Comparison of ENCODE assay signal across 8 cellular contexts in the genomic region with DNA sequence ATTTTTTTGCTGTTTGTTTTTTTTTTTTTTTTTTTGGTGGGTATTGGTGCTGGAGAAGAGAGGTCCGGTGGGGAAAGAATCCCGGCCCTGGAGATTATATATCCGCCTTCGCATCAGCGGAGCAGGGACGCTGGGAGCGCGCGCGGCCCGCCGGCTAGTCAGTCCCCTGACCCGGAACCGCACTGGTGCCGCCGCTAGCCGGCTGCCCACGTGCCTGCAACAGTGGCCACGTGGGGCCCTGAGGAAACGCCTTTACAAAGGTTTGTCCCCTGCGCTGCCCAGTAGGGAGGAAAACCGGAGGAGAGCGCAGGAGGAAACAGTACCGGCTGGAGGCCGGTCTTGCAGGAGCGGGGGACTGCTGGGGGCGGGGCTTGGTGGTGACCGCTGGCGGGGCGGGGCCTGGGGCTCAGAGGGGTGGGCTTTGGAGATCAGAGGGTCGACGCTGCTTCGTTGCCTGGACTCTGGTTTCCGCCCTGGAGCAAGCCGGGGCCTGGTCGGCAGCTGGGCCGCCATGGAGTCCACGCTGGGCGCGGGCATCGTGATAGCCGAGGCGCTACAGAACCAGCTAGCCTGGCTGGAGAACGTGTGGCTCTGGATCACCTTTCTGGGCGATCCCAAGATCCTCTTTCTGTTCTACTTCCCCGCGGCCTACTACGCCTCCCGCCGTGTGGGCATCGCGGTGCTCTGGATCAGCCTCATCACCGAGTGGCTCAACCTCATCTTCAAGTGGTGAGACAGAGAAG. TPM values are rescaled to one million over a fixed set of nuclear protein-coding genes. Genes with fewer than 3 reads are reported as not detected.
DNase-seq lines count a peak whose midpoint lies in the region; ATAC-seq, FAIRE-seq and TF ChIP-seq lines count a peak whose summit lies in the region.

A gene with protein sequence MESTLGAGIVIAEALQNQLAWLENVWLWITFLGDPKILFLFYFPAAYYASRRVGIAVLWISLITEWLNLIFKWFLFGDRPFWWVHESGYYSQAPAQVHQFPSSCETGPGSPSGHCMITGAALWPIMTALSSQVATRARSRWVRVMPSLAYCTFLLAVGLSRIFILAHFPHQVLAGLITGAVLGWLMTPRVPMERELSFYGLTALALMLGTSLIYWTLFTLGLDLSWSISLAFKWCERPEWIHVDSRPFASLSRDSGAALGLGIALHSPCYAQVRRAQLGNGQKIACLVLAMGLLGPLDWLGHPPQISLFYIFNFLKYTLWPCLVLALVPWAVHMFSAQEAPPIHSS (plus strand): TSS at position 281 of the 743 bp plus-strand sequence. CDS start 231 bp downstream, at position 512.

- no peak within 1 kb of the TSS for H2BK20ac ChIP-seq in H1 (ENCODE audit: low read length)

- H2BK15ac ChIP-seq in H1 (ENCODE audit: low read length): no peak within 1 kb of the TSS
- peak within 1 kb of the TSS; percentile 75 for H2BK15ac ChIP-seq in mesenchymal stem cell (ENCODE audit: low read depth, poor library complexity, severe bottlenecking)

- H3K56ac ChIP-seq in H1 (replicated peaks; ENCODE audit: insufficient read length, low read depth, low read length): peak within 1 kb of the TSS; percentile 13

- CTCF ChIA-PET in CD8-positive, alpha-beta T cell (lab: Charles Lee): no interaction called here
- CTCF ChIA-PET in H1 (lab: Charles Lee; ENCODE audit: partially characterized antibody): interaction anchor here (0.6 to 7.1 kb wide), 4 partner anchors 15 to 81 kb away, joined by 3 to 71 read pairs (median 4); no protein-coding TSS in a partner anchor

- H3K4ac ChIP-seq in H1 (replicated peaks; ENCODE audit: insufficient read length, low read depth, low read length) (peak within 1 kb of the TSS; percentile 55), mesenchymal stem cell (ENCODE audit: low read depth in 1 of 2, low read length in 2 of 2) (peak within 1 kb of the TSS; percentile 79 to 98)

- H3K79me1 ChIP-seq in H1 (ENCODE audit: low read depth, low read length) (no peaks in the 10 kb centered on the region), mesenchymal stem cell (replicated peaks; ENCODE audit: low read length, poor library complexity, severe bottlenecking) (peaks cover 25% of the 10 kb centered on the region)

- intact Hi-C loops in CD8-positive, alpha-beta T cell (cut with DNase I, micrococcal nuclease): loop anchor here (1.0 to 5.0 kb wide), 7 partner anchors 16 to 588 kb away; a partner anchor contains a TSS

- peak within 1 kb of the TSS; percentile 91; the same call in 1 of the 2 replicates for H4K8ac ChIP-seq in H1 (ENCODE audit: extremely low read depth, insufficient read depth, low read length)
- peak within 1 kb of the TSS; percentile 96 for H4K8ac ChIP-seq in mesenchymal stem cell (ENCODE audit: low read length)

- no peaks in the 10 kb centered on the region for H3K27me3 ChIP-seq in CD8-positive, alpha-beta T cell (ENCODE audit: insufficient read depth, low read length)
- H3K27me3 ChIP-seq in H1 (replicated peaks in 1 of 4; ENCODE audit: control insufficient read depth in 3 of 4, extremely low read depth in 1 of 4, insufficient read depth in 3 of 4, low read length in 3 of 4): no peaks in the 10 kb centered on the region
- no peaks in the 10 kb centered on the region for H3K27me3 ChIP-seq in mesenchymal stem cell (ENCODE audit: control insufficient read depth in 1 of 2, insufficient read depth in 1 of 2, low read length in 2 of 2)

- peak within 1 kb of the TSS; percentile 94 for H3K27ac Mint-ChIP-seq in CD8-positive, alpha-beta T cell

- 2% methylated on average over 32 of the region's 53 CpGs; no CpG with 5 or more reads in 1 of the 2 experiments for WGBS in H1 (ENCODE audit: extremely low coverage in 1 of 2, insufficient coverage in 1 of 2, insufficient read length in 1 of 2, insufficient replicate concordance in 2 of 2, low coverage in 1 of 2, low lambda C conversion rate in 2 of 2, missing lambda C conversion rate in 1 of 2), 2 experiments
- WGBS in mesenchymal stem cell: under 1% methylated on average over 50 of the region's 53 CpGs

- no peak for FAIRE-seq in H1 (lab: Jason Lieb, UNC)

- H3K23me2 ChIP-seq in H1 (ENCODE audit: low read depth, low read length): peaks cover 10% of the 10 kb centered on the region

- H3K4me3 Mint-ChIP-seq in CD8-positive, alpha-beta T cell: peak within 1 kb of the TSS; percentile 96

- no peak for TF ChIP-seq CTCF in CD8-positive, alpha-beta T cell (IDR thresholded peaks at IDR 0.05)
- TF ChIP-seq CTCF in H1 (IDR thresholded peaks at IDR 0.05; ENCODE audit: control extremely low read depth in 1 of 3, insufficient read depth in 1 of 3, low read depth in 1 of 3, low read length in 3 of 3): no peak

- H3K4me2 ChIP-seq in H1 (ENCODE audit: insufficient read depth in 1 of 2, low read depth in 2 of 2, low read length in 2 of 2): peak within 1 kb of the TSS; percentile 77 to 87
- H3K4me2 ChIP-seq in mesenchymal stem cell (ENCODE audit: low read length, poor library complexity, severe bottlenecking): peak within 1 kb of the TSS; percentile 73

- H3K4me1 Mint-ChIP-seq in CD8-positive, alpha-beta T cell (ENCODE audit: low read depth): peaks cover 34% of the 10 kb centered on the region

- H3K9me3 Mint-ChIP-seq in CD8-positive, alpha-beta T cell: no peaks in the 10 kb centered on the region

- TF ChIP-seq POLR2A in H1 (IDR thresholded peaks at IDR 0.05; ENCODE audit: control extremely low read depth in 1 of 2, low read depth in 2 of 2, low read length in 2 of 2): peak; percentile 96 to 98

- peak within 1 kb of the TSS; percentile 55 to 88 (median 72) for H3K9ac ChIP-seq in H1 (replicated peaks in 1 of 4; ENCODE audit: extremely low read depth in 1 of 4, low read depth in 3 of 4, low read length in 3 of 4)
- H3K9ac ChIP-seq in mesenchymal stem cell (ENCODE audit: low read length): peak within 1 kb of the TSS; percentile 93

- H3K4me1 ChIP-seq in CD8-positive, alpha-beta T cell (ENCODE audit: insufficient read depth, low read length): peaks cover 23% of the 10 kb centered on the region
- H3K4me1 ChIP-seq in H1 (replicated peaks in 1 of 4; ENCODE audit: control insufficient read depth in 3 of 4, insufficient read depth in 4 of 4, low read length in 3 of 4) (peaks cover 0 to 4% (median under 1%) of the 10 kb centered on the region in 4 experiments; a peak in 4 of 7 replicates), mesenchymal stem cell (ENCODE audit: control insufficient read depth, insufficient read depth, low read depth, low read length) (peaks cover 7% of the 10 kb centered on the region)

- H3K27ac ChIP-seq in CD8-positive, alpha-beta T cell (ENCODE audit: low read depth, low read length): peak within 1 kb of the TSS; percentile 62
- H3K27ac ChIP-seq in H1 (ENCODE audit: low read depth, low read length) (peak within 1 kb of the TSS; percentile 96), mesenchymal stem cell (ENCODE audit: low read length, poor library complexity, severe bottlenecking) (peak within 1 kb of the TSS; percentile 97)

- H3K23ac ChIP-seq in H1 (ENCODE audit: insufficient read length) (no peak within 1 kb of the TSS), mesenchymal stem cell (ENCODE audit: low read length in 2 of 2) (peak within 1 kb of the TSS in 1 of 2 experiments; percentile 37)

- H2AFZ ChIP-seq in H1 (ENCODE audit: low read length): 0 out of 2 replicates have a peak within 1 kb of the TSS, but pooled peaks have one; percentile 47
- H2AFZ ChIP-seq in mesenchymal stem cell (ENCODE audit: low read depth, low read length): peak within 1 kb of the TSS; percentile 78

- peaks cover 19% of the 10 kb centered on the region for H3K36me3 Mint-ChIP-seq in CD8-positive, alpha-beta T cell

- peak; percentile 30 to 80 (median 68) for DNase-seq in CD8-positive, alpha-beta T cell
- peak; percentile 64 for DNase-seq in HS-27A (ENCODE audit: low read depth)
- DNase-seq in NOMO-1 (lab: John Stamatoyannopoulos, UW; ENCODE audit: unreplicated experiment in 2 of 2): peak; percentile 92 to 93
- peak; percentile 51 to 59 for DNase-seq in activated CD8-positive, alpha-beta memory T cell treated with anti-CD3 and anti-CD28 coated beads for 4 hours (ENCODE audit: low read depth in 2 of 2)
- DNase-seq in H1 (ENCODE audit: low read depth in 1 of 2, low spot score in 2 of 2): peak; percentile 95 to 96
- DNase-seq in mesenchymal stem cell: peak; percentile 99
- DNase-seq in stimulated activated CD8-positive, alpha-beta memory T cell treated with anti-CD3 and anti-CD28 coated beads, Interleukin-12 subunit alpha, Interleukin-12 subunit beta, amount 100 ng/mL, for 4 hours (ENCODE audit: low read depth): peak; percentile 61

- H3K14ac ChIP-seq in H1 (ENCODE audit: insufficient read length) (no peak within 1 kb of the TSS), mesenchymal stem cell (ENCODE audit: low read length in 2 of 2) (peak within 1 kb of the TSS in 1 of 2 experiments; percentile 99)

- peaks cover 0 to 4% of the 10 kb centered on the region in 2 experiments for H4K20me1 ChIP-seq in H1 (replicated peaks in 1 of 2; ENCODE audit: control insufficient read depth in 1 of 2, insufficient read depth in 2 of 2, low read length in 2 of 2)

- no peak within 1 kb of the TSS for H2AK5ac ChIP-seq in H1 (ENCODE audit: low read depth, low read length)
- peak within 1 kb of the TSS; percentile 92 for H2AK5ac ChIP-seq in mesenchymal stem cell (ENCODE audit: low read length, severe bottlenecking)

- peak within 1 kb of the TSS; percentile 84 for H3K4me3 ChIP-seq in CD8-positive, alpha-beta T cell (ENCODE audit: low read depth, low read length)
- H3K4me3 ChIP-seq in H1 (ENCODE audit: extremely low read depth in 1 of 4, insufficient read depth in 2 of 4, low read depth in 3 of 4, low read length in 4 of 4): peak within 1 kb of the TSS; percentile 50 to 86 (median 82)
- peak within 1 kb of the TSS; percentile 77 to 91 for H3K4me3 ChIP-seq in mesenchymal stem cell (ENCODE audit: insufficient read depth in 1 of 2, low read depth in 1 of 2, low read length in 2 of 2)

- TF ChIP-seq EP300 in H1 (IDR thresholded peaks at IDR 0.05; ENCODE audit: borderline replicate concordance in 1 of 2, low read depth in 2 of 2, low read length in 2 of 2): peak; percentile 6 to 84

- H3K9me3 ChIP-seq in CD8-positive, alpha-beta T cell (ENCODE audit: low read length): no peaks in the 10 kb centered on the region
- H3K9me3 ChIP-seq in H1 (ENCODE audit: insufficient read depth in 2 of 2, low read depth in 1 of 2, low read length in 1 of 2) (no peaks in the 10 kb centered on the region), mesenchymal stem cell (ENCODE audit: control insufficient read depth, low read length) (no peaks in the 10 kb centered on the region)

- H2BK12ac ChIP-seq in H1 (ENCODE audit: low read depth, low read length): peak within 1 kb of the TSS; percentile 45; the same call in 1 of the 2 replicates
- H2BK12ac ChIP-seq in mesenchymal stem cell (ENCODE audit: low read length in 2 of 2): peak within 1 kb of the TSS; percentile 12 to 29

- H4K91ac ChIP-seq in H1 (replicated peaks; ENCODE audit: insufficient read length, low read length): peak within 1 kb of the TSS; percentile 84
- H4K91ac ChIP-seq in mesenchymal stem cell (ENCODE audit: low read length): peak within 1 kb of the TSS; percentile 85

- H3K79me2 ChIP-seq in H1 (ENCODE audit: control insufficient read depth in 1 of 2, insufficient read depth in 2 of 2, low read length in 2 of 2): peaks cover 4 to 23% of the 10 kb centered on the region in 2 experiments

- ATAC-seq in CD8-positive, alpha-beta T cell: peak; percentile 55
- peak; percentile 60 for ATAC-seq in GM19455 (IDR thresholded peaks at IDR 0.05; ENCODE audit: unreplicated experiment)

- H3K18ac ChIP-seq in H1 (ENCODE audit: extremely low read depth, low read length) (peak within 1 kb of the TSS; percentile 84; the same call in 1 of the 2 replicates), mesenchymal stem cell (ENCODE audit: low read depth in 1 of 2, low read length in 2 of 2) (peak within 1 kb of the TSS; percentile 94 to 99)

- H2BK120ac ChIP-seq in H1 (replicated peaks; ENCODE audit: low read depth, low read length) (no peak within 1 kb of the TSS), mesenchymal stem cell (ENCODE audit: low read depth, low read length) (peak within 1 kb of the TSS; percentile 78)

- 0 out of 4 replicates have a peak, but pooled peaks have one; percentile 5 for TF ChIP-seq RAD21 in H1 (IDR thresholded peaks at IDR 0.05 in 1 of 2, conservative IDR thresholded peaks at IDR 0.05 in 1 of 2; ENCODE audit: low read depth in 2 of 2, low read length in 2 of 2)

- POLR2A ChIA-PET in CD8-positive, alpha-beta T cell (lab: Charles Lee): interaction anchor here (0.6 to 1.4 kb wide), 3 partner anchors 52 to 256 kb away, joined by 3 to 5 read pairs (median 4); a partner anchor contains a TSS
- POLR2A ChIA-PET in H1 (lab: Charles Lee; ENCODE audit: partially characterized antibody): interaction anchor here (0.6 to 4.2 kb wide), 6 partner anchors 12 to 91 kb away, joined by 3 to 33 read pairs (median 4); a partner anchor contains a TSS

- peak within 1 kb of the TSS; percentile 74 for H4K5ac ChIP-seq in H1 (ENCODE audit: insufficient read length, low read depth, low read length)

- H3K36me3 ChIP-seq in CD8-positive, alpha-beta T cell (ENCODE audit: insufficient read depth, low read length): no peaks in the 10 kb centered on the region
- H3K36me3 ChIP-seq in H1 (ENCODE audit: control insufficient read depth in 2 of 4, insufficient read depth in 4 of 4, low read length in 3 of 4): peaks cover 7 to 14% (median 10%) of the 10 kb centered on the region in 4 experiments; a peak in 6 of 8 replicates
- peaks cover 22% of the 10 kb centered on the region in 2 experiments for H3K36me3 ChIP-seq in mesenchymal stem cell (ENCODE audit: control insufficient read depth in 1 of 2, insufficient read depth in 2 of 2, low read depth in 1 of 2, low read length in 2 of 2)

- no peaks in the 10 kb centered on the region for H3K27me3 Mint-ChIP-seq in CD8-positive, alpha-beta T cell (ENCODE audit: low read depth)

- H2BK5ac ChIP-seq in H1 (ENCODE audit: low read depth, low read length) (peak within 1 kb of the TSS; percentile 88), mesenchymal stem cell (ENCODE audit: low read depth, low read length, poor library complexity, severe bottlenecking) (peak within 1 kb of the TSS; percentile 50)

RNA-seq across cellular contexts. Expression of the gene that starts here (rescaled TPM):
- 1 to 10 TPM; 4.8 to 5.9 TPM for total RNA-seq in CD8-positive, alpha-beta T cell
- total RNA-seq in H1 (2021; fragmentation: NEBNext Ultra II Directional; extraction: Animal tissue kit (Norgen Biotek cat#: 25700)): 104 and 114 TPM in 2 replicates
- polyA plus RNA-seq in H1 (2011; rRNA removed): 343 and 436 TPM in 2 replicates
- polyA plus RNA-seq in H1 (2011; cell fraction: cytosol; rRNA removed): 191 TPM
- polyA plus RNA-seq in H1 (2011; cell fraction: nucleus; rRNA removed): 198 TPM
- polyA plus RNA-seq in H1 (2012, experiment 1 of 2): 143 to 233 TPM (median 204 TPM) in 4 replicates
- polyA plus RNA-seq in H1 (2012, experiment 2 of 2): 249 TPM
- polyA plus RNA-seq in H1 (2013, experiment 1 of 2): 394 TPM
- polyA plus RNA-seq in H1 (2013, experiment 2 of 2): 451 TPM
- polyA minus RNA-seq in H1 (2011; rRNA and poly(A)+ RNA removed): 132 and 168 TPM in 2 replicates
- 151 TPM for polyA minus RNA-seq in H1 (2011; cell fraction: cytosol; rRNA and poly(A)+ RNA removed)
- 96.9 TPM for polyA minus RNA-seq in H1 (2011; cell fraction: nucleus; rRNA and poly(A)+ RNA removed)
- polyA plus RNA-seq in mesenchymal stem cell (2013, experiment 1 of 2): 158 TPM
- polyA plus RNA-seq in mesenchymal stem cell (2013, experiment 2 of 2): 165 TPM

Comparison
In these comparisons a context has a peak if more than half of its experiments do, and no peak if none do; other contexts are left out.
1. Peak in every context shown above with its lines: DNase-seq, ATAC-seq, H3K4me3 ChIP-seq and H3K27ac ChIP-seq.
2. RNA of the gene that starts here (total RNA-seq): 104 to 114 TPM in H1; 4.8 to 5.9 TPM in CD8-positive, alpha-beta T cell; every median in the first group is over 10 times any median in the second.